10 cellular contexts compared by ENCODE assay signal in the genomic region with DNA sequence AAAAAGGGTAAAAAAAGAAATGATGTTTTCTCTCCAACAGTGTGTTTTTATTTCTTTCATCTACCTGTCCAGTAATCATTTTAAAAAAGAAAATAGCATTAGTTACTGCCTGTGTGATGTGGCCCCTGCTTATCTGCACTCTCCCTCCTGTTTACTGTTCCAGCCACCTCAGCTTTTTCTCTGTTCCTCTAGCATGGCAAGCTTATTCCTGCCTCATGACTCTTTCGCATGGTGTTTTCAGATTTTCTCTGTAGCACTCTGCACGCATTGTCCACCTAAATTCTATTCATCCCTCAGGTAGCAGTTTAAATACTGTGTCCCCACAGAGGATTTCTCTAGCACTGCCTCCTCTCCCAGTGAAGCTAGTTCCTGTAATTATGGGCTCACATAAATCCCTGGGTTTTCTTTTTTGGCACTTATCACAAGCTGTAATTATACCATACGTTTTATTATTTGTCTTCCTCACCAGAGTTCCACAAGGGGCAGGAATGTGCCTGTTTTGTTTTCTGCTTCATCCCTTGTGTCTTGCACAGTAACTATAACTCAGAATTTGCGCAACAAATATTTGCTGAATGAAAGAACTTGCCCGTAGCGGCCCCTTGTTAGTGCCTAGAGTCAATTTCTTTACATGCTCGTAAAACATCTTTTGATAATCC. TPM values are rescaled to one million over a fixed set of nuclear protein-coding genes. Genes with fewer than 3 reads are reported as not detected.
DNase-seq lines count a peak whose midpoint lies in the region; TF ChIP-seq lines count a peak whose summit lies in the region.
"Had no signal": no experiment of that assay in that cellular context is flagged by ENCODE, and none has a peak within 500 bp of the region (broad histone marks: within the 10 kb centered on the region; RNA-seq: fewer than 3 reads in every experiment).

No MANE protein-coding gene starts in this region.

- 0 out of 2 replicates have a peak, but pooled peaks cover 1% of the 10 kb centered on the region for H3K36me3 ChIP-seq in MG63
- H3K36me3 ChIP-seq in mammary epithelial cell (ENCODE audit: insufficient read depth, low read length) = no peaks in the 10 kb centered on the region

- peak overlapping the region; percentile 25 for H3K27ac Mint-ChIP-seq in progenitor cell of endocrine pancreas
- H3K27ac Mint-ChIP-seq: T-helper 1 cell treated with Interleukin-12 subunit alpha and Interleukin-12 subunit beta and Interleukin-4 antibody, amounts not matched to agents 30 μg/mL and 1 μg/mL, for 36 hours had no signal

- intact Hi-C loops in mammary epithelial cell (cut with micrococcal nuclease) = loop anchor here (5.0 kb wide), 1 partner anchor 64 kb away; the partner anchor contains the start of gene SLC16A1

- H3K9ac ChIP-seq in mammary epithelial cell (ENCODE audit: insufficient read depth, low read length) = no peak overlapping the region

- no peak overlapping the region for H3K4me3 Mint-ChIP-seq in progenitor cell of endocrine pancreas (ENCODE audit: low read depth)
- H3K4me3 Mint-ChIP-seq: T-helper 1 cell treated with Interleukin-12 subunit alpha and Interleukin-12 subunit beta and Interleukin-4 antibody, amounts not matched to agents 30 μg/mL and 1 μg/mL, for 36 hours had no signal

- peak overlapping the region; percentile 67 for H3K4me2 ChIP-seq in mammary epithelial cell (ENCODE audit: insufficient read depth, low read depth, low read length)

- H3K4me1 Mint-ChIP-seq in progenitor cell of endocrine pancreas (ENCODE audit: low read depth) = peaks cover 10% of the 10 kb centered on the region

- DNase-seq in NCI-H2107 treated with DMSO at 0.1 percent for 48 hours (lab: John Stamatoyannopoulos, UW; ENCODE audit: unreplicated experiment) (peak; percentile 47), NCI-H2107 (lab: John Stamatoyannopoulos, UW) (no peak), MG63 (peak; percentile 15), mammary epithelial cell (peak; percentile 74), progenitor cell of endocrine pancreas (ENCODE audit: low spot score, unreplicated experiment) (no peak), GM19238 (ENCODE audit: insufficient read length, low spot score) (no peak), GM13976 (ENCODE audit: low spot score) (no peak), H4 (ENCODE audit: low spot score) (no peak)
- DNase-seq: NCI-H1436 had no signal

- H2AFZ ChIP-seq in mammary epithelial cell (ENCODE audit: low read depth, low read length) = peak overlapping the region; percentile 25

- no peaks in the 10 kb centered on the region for H3K9me3 Mint-ChIP-seq in progenitor cell of endocrine pancreas (ENCODE audit: low read depth)
- H3K9me3 Mint-ChIP-seq: T-helper 1 cell treated with Interleukin-12 subunit alpha and Interleukin-12 subunit beta and Interleukin-4 antibody, amounts not matched to agents 30 μg/mL and 1 μg/mL, for 36 hours had no signal

- dilution Hi-C loops in mammary epithelial cell (cut with HindIII; ENCODE audit: low sequenced_read_pairs) = no loop called here

- H3K9me3 ChIP-seq in MG63 (no peaks in the 10 kb centered on the region), mammary epithelial cell (replicated peaks; ENCODE audit: insufficient read depth, low read length) (no peaks in the 10 kb centered on the region)

- CTCF ChIA-PET in mammary epithelial cell (lab: Charles Lee; ENCODE audit: low non-redundant PET) = interaction anchor here (0.6 to 0.8 kb wide), 3 partner anchors 42 to 86 kb away, joined by 4 to 6 read pairs (median 5); partner anchors contain the start of gene LRIG2

- no TSS peak for BruUV-seq in mammary epithelial cell (replicated peaks; lab: Mats Ljungman, UMichigan)

- H3K27me3 ChIP-seq in MG63 (no peaks in the 10 kb centered on the region), mammary epithelial cell (ENCODE audit: insufficient read depth, low read length) (no peaks in the 10 kb centered on the region)

- no peaks in the 10 kb centered on the region for H4K20me1 ChIP-seq in mammary epithelial cell (ENCODE audit: insufficient read depth, low read length)

- TF ChIP-seq CTCF in mammary epithelial cell (conservative IDR thresholded peaks at IDR 0.05 in 1 of 2, IDR thresholded peaks at IDR 0.05 in 1 of 2; ENCODE audit: extremely low read depth in 1 of 2, insufficient read depth in 1 of 2, low read depth in 1 of 2, low read length in 2 of 2) (peak in 1 of 2 donors; percentile 35), progenitor cell of endocrine pancreas (IDR thresholded peaks at IDR 0.05; ENCODE audit: unreplicated experiment) (no peak), GM13976 (IDR thresholded peaks at IDR 0.05; ENCODE audit: borderline replicate concordance, control extremely low read depth, extremely low read depth, insufficient read depth, missing control alignments) (no peak)

- H3K79me2 ChIP-seq in mammary epithelial cell (ENCODE audit: insufficient read depth, low read length) = no peaks in the 10 kb centered on the region

- H3K36me3 Mint-ChIP-seq in progenitor cell of endocrine pancreas (ENCODE audit: insufficient read depth) = no peaks in the 10 kb centered on the region

- 30% methylated on average over 7 of the region's 7 CpGs for WGBS in mammary epithelial cell (ENCODE audit: low coverage, missing lambda C conversion rate)

- H3K27ac ChIP-seq in mammary epithelial cell (ENCODE audit: insufficient read depth, low read depth, low read length) = peak overlapping the region; percentile 45

- in situ Hi-C loops in mammary epithelial cell (cut with MboI; ENCODE audit: low sequenced_read_pairs in 2 of 2) (no loop called here), GM13976 (cut with MboI; ENCODE audit: low sequenced_read_pairs, unreplicated experiment) (no loop called here)

- H3K27me3 Mint-ChIP-seq in progenitor cell of endocrine pancreas = no peaks in the 10 kb centered on the region

- H3K4me3 ChIP-seq in MG63 = no peak overlapping the region
- H3K4me3 ChIP-seq in mammary epithelial cell (replicated peaks in 1 of 3; ENCODE audit: insufficient read depth in 1 of 3, low read depth in 2 of 3, low read length in 3 of 3) = no peak overlapping the region

- H3K4me1 ChIP-seq in mammary epithelial cell (ENCODE audit: insufficient read depth, low read length) = peaks cover 12% of the 10 kb centered on the region

RNA-seq across cellular contexts. Expression of gene LRIG2, which starts 51.4 kb away (rescaled TPM):
- 4.0 and 4.5 TPM in 2 replicates for total RNA-seq in MG63 (2014; rRNA removed; shearing (Covaris generic); ENCODE audit: low replicate concordance)
- total RNA-seq in mammary epithelial cell (10 to 100 TPM; 11.6 to 17.3 TPM), progenitor cell of endocrine pancreas (19.9 and 22.1 TPM in 2 replicates)
- 4.6 TPM for polyA plus RNA-seq in mammary epithelial cell
- 7.1 TPM for polyA minus RNA-seq in mammary epithelial cell
- total RNA-seq in H4 (2014; rRNA removed; shearing (Covaris generic)) = 1.8 and 2.5 TPM in 2 replicates

Comparison
In these comparisons a context has a peak if more than half of its experiments do, and no peak if none do; other contexts are left out.
1. DNase-seq: peak in NCI-H2107 treated with DMSO at 0.1 percent for 48 hours (single experiment), MG63 (single experiment) and mammary epithelial cell (single experiment); none in NCI-H2107 (single experiment), progenitor cell of endocrine pancreas (single experiment), GM19238 (single experiment), GM13976 (single experiment) and H4 (single experiment).